ENCODE assay signal across 24 cellular contexts in the genomic region with DNA sequence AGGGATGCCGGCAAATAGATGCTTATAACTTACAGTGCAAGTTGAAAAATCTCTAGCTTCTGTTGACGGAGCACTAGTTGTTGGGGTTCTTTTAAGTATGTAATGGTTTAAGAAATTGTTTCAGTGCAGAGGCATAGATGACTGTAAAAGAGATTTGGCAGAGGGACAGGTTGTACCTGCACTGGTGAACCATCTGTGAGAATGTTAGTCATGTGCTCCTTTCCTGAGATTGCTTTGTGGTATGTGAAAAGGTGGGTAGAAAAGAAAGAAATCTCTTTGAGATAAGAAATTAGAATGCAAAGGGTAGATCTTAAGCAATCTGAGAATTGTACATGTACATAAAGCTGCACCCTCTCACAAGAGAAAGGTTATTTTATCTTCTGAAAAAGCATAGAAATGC. TPM values are rescaled to one million over a fixed set of nuclear protein-coding genes. Genes with fewer than 3 reads are reported as not detected.
"Had no signal": no experiment of that assay in that cellular context is flagged by ENCODE, and none has a peak within 500 bp of the region (broad histone marks: within the 10 kb centered on the region; RNA-seq: fewer than 3 reads in every experiment).

No MANE protein-coding gene starts in this region.

- H3K4me2 ChIP-seq: smooth muscle cell had no signal

- H3K4me3 ChIP-seq: ascending aorta, esophagus muscularis mucosa, SJSA1, smooth muscle cell, testis had no signal

- DNase-seq: activated CD4-positive, alpha-beta memory T cell treated with anti-CD3 and anti-CD28 coated beads, Interleukin-2, amount 10 ng/mL, durations not matched to agents 7 days and 5 days; activated CD4-positive, alpha-beta T cell treated with anti-CD3 and anti-CD28 coated beads for 48 hours; activated effector memory CD4-positive, alpha-beta T cell treated with Interleukin-2 at 50 U/mL for 16 hours; activated naive CD4-positive, alpha-beta T cell treated with anti-CD3 and anti-CD28 coated beads for 36 hours; central memory CD4-positive, alpha-beta T cell; glutamatergic neuron; hippocampal formation; islet precursor cell; left cardiac atrium; occipital lobe; stimulated activated CD4-positive, alpha-beta T cell treated with anti-CD3 and anti-CD28 coated beads, Interleukin-15, amount 100 ng/mL, for 24 hours; stimulated activated naive CD4-positive, alpha-beta T cell; T-helper 1 cell; T-helper 9 cell; testis had no signal

- H3K27ac ChIP-seq: ascending aorta, esophagus muscularis mucosa, SJSA1, testis had no signal

- H3K27me3 Mint-ChIP-seq: activated CD4-positive, alpha-beta memory T cell treated with anti-CD3 and anti-CD28 coated beads, Interleukin-2, amount 10 ng/mL, durations not matched to agents 7 days and 5 days; type B pancreatic cell had no signal

- H3K27ac Mint-ChIP-seq: activated CD4-positive, alpha-beta memory T cell treated with anti-CD3 and anti-CD28 coated beads, Interleukin-2, amount 10 ng/mL, durations not matched to agents 7 days and 5 days; activated naive CD4-positive, alpha-beta T cell treated with anti-CD3 and anti-CD28 coated beads for 36 hours; type B pancreatic cell had no signal

- ATAC-seq: left cardiac atrium, sciatic nerve had no signal

- H3K4me3 Mint-ChIP-seq: activated CD4-positive, alpha-beta memory T cell treated with anti-CD3 and anti-CD28 coated beads, Interleukin-2, amount 10 ng/mL, durations not matched to agents 7 days and 5 days; activated naive CD4-positive, alpha-beta T cell treated with anti-CD3 and anti-CD28 coated beads for 36 hours; type B pancreatic cell had no signal

- H3K9me3 Mint-ChIP-seq: activated CD4-positive, alpha-beta memory T cell treated with anti-CD3 and anti-CD28 coated beads, Interleukin-2, amount 10 ng/mL, durations not matched to agents 7 days and 5 days; activated naive CD4-positive, alpha-beta T cell treated with anti-CD3 and anti-CD28 coated beads for 36 hours; type B pancreatic cell had no signal

- H3K9me3 ChIP-seq: ascending aorta, esophagus muscularis mucosa, SJSA1, testis had no signal

- H3K27me3 ChIP-seq: ascending aorta, esophagus muscularis mucosa, SJSA1, testis had no signal

- H3K4me1 ChIP-seq: ascending aorta, esophagus muscularis mucosa, SJSA1, testis had no signal

RNA-seq across cellular contexts. Expression of a gene that starts 29.5 kb away (rescaled TPM):
- total RNA-seq: activated naive CD4-positive, alpha-beta T cell treated with anti-CD3 and anti-CD28 coated beads for 36 hours; dermis microvascular lymphatic vessel endothelial cell; esophagus muscularis mucosa; frontal cortex; sciatic nerve had no signal
- polyA plus RNA-seq: neural cell had no signal
